ENCODE assay signal across 5 cellular contexts in genomic region chr12:50084409-50084774, GRCh38. TPM values are rescaled to one million over a fixed set of nuclear protein-coding genes. Genes with fewer than 3 reads are reported as not detected.
A peak's percentile ranks its signal among the peaks of the same experiment; 100 is the strongest.
DNase-seq lines count a peak whose midpoint lies in the region; TF ChIP-seq lines count a peak whose summit lies in the region.
"Not testable (repeated sequence)": the region's sequence is repeated elsewhere in the genome, so short reads cannot be mapped to it uniquely, and the experiment has no call there.

No MANE protein-coding gene starts in this region.

- not testable (repeated sequence) for H3K79me1 ChIP-seq in trophoblast cell (ENCODE audit: low read length)

- not testable (repeated sequence) for H2BK5ac ChIP-seq in trophoblast cell (ENCODE audit: low read depth, low read length, poor library complexity)

- not testable (repeated sequence) for H3K9ac ChIP-seq in trophoblast cell (ENCODE audit: low read length)

- H4K8ac ChIP-seq in trophoblast cell (ENCODE audit: low read depth, low read length): not testable (repeated sequence)

- H3K4me1 Mint-ChIP-seq in HFFc6 (ENCODE audit: low read depth) (peaks cover 45% of the 10 kb centered on the region), immature natural killer cell (peaks cover 25 to 50% of the 10 kb centered on the region in 2 donors)
- peaks cover 35% of the 10 kb centered on the region for H3K4me1 Mint-ChIP-seq in activated CD4-positive, alpha-beta T cell treated with anti-CD3 and anti-CD28 coated beads, Interleukin-2, amount 10 ng/mL, durations not matched to agents 7 days and 5 days

- H3K9me3 Mint-ChIP-seq in HFFc6; activated CD4-positive, alpha-beta T cell treated with anti-CD3 and anti-CD28 coated beads, Interleukin-2, amount 10 ng/mL, durations not matched to agents 7 days and 5 days; immature natural killer cell: not testable (repeated sequence)

- H2BK12ac ChIP-seq in trophoblast cell (ENCODE audit: low read length): not testable (repeated sequence)

- H3K23ac ChIP-seq in trophoblast cell (ENCODE audit: low read length): not testable (repeated sequence)

- not testable (repeated sequence) for H3K79me2 ChIP-seq in trophoblast cell (ENCODE audit: control insufficient read depth, insufficient read depth, low read length, poor library complexity)

- H3K27me3 Mint-ChIP-seq in HFFc6 (ENCODE audit: insufficient read depth); activated CD4-positive, alpha-beta T cell treated with anti-CD3 and anti-CD28 coated beads, Interleukin-2, amount 10 ng/mL, durations not matched to agents 7 days and 5 days; immature natural killer cell (ENCODE audit: low read depth in 3 of 3): not testable (repeated sequence)

- CTCF ChIA-PET in activated CD4-positive, alpha-beta T cell treated with anti-CD3 and anti-CD28 coated beads, Interleukin-2, amount 10 ng/mL, durations not matched to agents 7 days and 5 days (lab: Charles Lee): interaction anchor here (0.6 to 6.0 kb wide), 11 partner anchors 9 to 378 kb away, joined by 3 to 68 read pairs (median 5); partner anchors contain the start of genes CERS5, COX14 and GPD1

- not testable (repeated sequence) for H3K9me3 ChIP-seq in trophoblast cell (ENCODE audit: insufficient read depth, low read depth, low read length)

- not testable (repeated sequence) for H3K4me1 ChIP-seq in trophoblast cell (ENCODE audit: control insufficient read depth in 1 of 2, insufficient read depth in 2 of 2, low read length in 2 of 2)

- not testable (repeated sequence) for H2AK5ac ChIP-seq in trophoblast cell (ENCODE audit: low read length)

- POLR2A ChIA-PET in activated CD4-positive, alpha-beta T cell treated with anti-CD3 and anti-CD28 coated beads, Interleukin-2, amount 10 ng/mL, durations not matched to agents 7 days and 5 days (lab: Charles Lee): interaction anchor here (1.0 kb wide), 1 partner anchor 27 kb away, joined by 3 read pairs; the partner anchor contains the start of gene COX14

- not testable (repeated sequence) for H3K14ac ChIP-seq in trophoblast cell (ENCODE audit: low read length)

- not testable (repeated sequence) for TF ChIP-seq CTCF in HFFc6 (IDR thresholded peaks at IDR 0.05); coronary artery (IDR thresholded peaks at IDR 0.05)

- H3K36me3 ChIP-seq in trophoblast cell (ENCODE audit: control insufficient read depth in 1 of 2, insufficient read depth in 2 of 2, low read length in 2 of 2): peaks cover 6 to 25% of the 10 kb centered on the region in 2 experiments

- H2AFZ ChIP-seq in trophoblast cell (ENCODE audit: insufficient read depth, low read length, poor library complexity): not testable (repeated sequence)

- DNase-seq in HFFc6; activated CD4-positive, alpha-beta T cell treated with anti-CD3 and anti-CD28 coated beads, Interleukin-2, amount 10 ng/mL, durations not matched to agents 7 days and 5 days; coronary artery (ENCODE audit: low spot score); immature natural killer cell; trophoblast cell: not testable (repeated sequence)

- peak overlapping the region; percentile 94 to 96 for H3K27ac ChIP-seq in coronary artery
- H3K27ac ChIP-seq in trophoblast cell (ENCODE audit: low read depth, low read length): not testable (repeated sequence)

- peak overlapping the region; percentile 95 for H3K27ac Mint-ChIP-seq in HFFc6
- peak overlapping the region; percentile 95 for H3K27ac Mint-ChIP-seq in activated CD4-positive, alpha-beta T cell treated with anti-CD3 and anti-CD28 coated beads, Interleukin-2, amount 10 ng/mL, durations not matched to agents 7 days and 5 days
- H3K27ac Mint-ChIP-seq in immature natural killer cell: peak overlapping the region; percentile 91 to 97 (median 94)

- not testable (repeated sequence) for H2BK120ac ChIP-seq in trophoblast cell (ENCODE audit: insufficient read depth, low read length, poor library complexity)

- H4K91ac ChIP-seq in trophoblast cell (ENCODE audit: low read depth, low read length): not testable (repeated sequence)

- not testable (repeated sequence) for H3K27me3 ChIP-seq in trophoblast cell (ENCODE audit: insufficient read depth, low read length)

- H3K4me3 ChIP-seq in coronary artery (peak overlapping the region; percentile 92), trophoblast cell (ENCODE audit: low read depth, low read length) (peak overlapping the region; percentile 85)

- not testable (repeated sequence) for H3K4ac ChIP-seq in trophoblast cell (ENCODE audit: low read depth, low read length)

- peak overlapping the region; percentile 51 for H3K4me2 ChIP-seq in trophoblast cell (ENCODE audit: low read length)

- H3K18ac ChIP-seq in trophoblast cell (ENCODE audit: low read length): not testable (repeated sequence)

- peaks cover 15% of the 10 kb centered on the region for H3K36me3 Mint-ChIP-seq in HFFc6 (ENCODE audit: low read depth)
- peaks cover 18% of the 10 kb centered on the region for H3K36me3 Mint-ChIP-seq in activated CD4-positive, alpha-beta T cell treated with anti-CD3 and anti-CD28 coated beads, Interleukin-2, amount 10 ng/mL, durations not matched to agents 7 days and 5 days (ENCODE audit: low read depth)
- not testable (repeated sequence) for H3K36me3 Mint-ChIP-seq in immature natural killer cell

- not testable (repeated sequence) for H4K12ac ChIP-seq in trophoblast cell (ENCODE audit: low read depth, low read length)

- H3K4me3 Mint-ChIP-seq in HFFc6: peak overlapping the region; percentile 92
- H3K4me3 Mint-ChIP-seq in activated CD4-positive, alpha-beta T cell treated with anti-CD3 and anti-CD28 coated beads, Interleukin-2, amount 10 ng/mL, durations not matched to agents 7 days and 5 days: peak overlapping the region; percentile 97
- peak overlapping the region; percentile 91 to 98 (median 97) for H3K4me3 Mint-ChIP-seq in immature natural killer cell

- WGBS in trophoblast cell (ENCODE audit: extremely low coverage, insufficient coverage, insufficient read length): no CpG with 5 or more reads among the region's 7 CpGs

RNA-seq across cellular contexts. Expression of gene SMARCD1, which starts 0.8 kb away (rescaled TPM):
- total RNA-seq in HFFc6 (2021; fragmentation: NEBNext Ultra II Directional; extraction: Animal tissue kit (Norgen Biotek cat#: 25700)): 10 to 100 TPM; 37.6 to 59.1 (median 44.2) TPM
- 10 to 100 TPM; 62.3 to 88.6 TPM for total RNA-seq in activated CD4-positive, alpha-beta T cell treated with anti-CD3 and anti-CD28 coated beads, Interleukin-2, amount 10 ng/mL, durations not matched to agents 7 days and 5 days
- 10 to 100 TPM; 14.2 to 22.4 (median 15.5) TPM for polyA plus RNA-seq in immature natural killer cell
- 42.7 and 44.2 TPM in 2 replicates for polyA plus RNA-seq in trophoblast cell (2013)

RNA-seq across cellular contexts. Expression of gene GPD1, which starts 19.4 kb away (rescaled TPM):
- total RNA-seq in HFFc6 (2021; fragmentation: NEBNext Ultra II Directional; extraction: Animal tissue kit (Norgen Biotek cat#: 25700)): under 1 TPM in 1 of 6 experiments, not detected in 5; 0.20 TPM
- total RNA-seq in activated CD4-positive, alpha-beta T cell treated with anti-CD3 and anti-CD28 coated beads, Interleukin-2, amount 10 ng/mL, durations not matched to agents 7 days and 5 days: under 1 TPM; 0.25 to 0.37 TPM
- under 1 TPM in 1 of 3 donors, not detected in 2; 0.07 TPM for polyA plus RNA-seq in immature natural killer cell
- 0.07 and 0.10 TPM in 2 replicates for polyA plus RNA-seq in trophoblast cell (2013)

RNA-seq across cellular contexts. Expression of gene ASIC1, which starts 27.0 kb away (rescaled TPM):
- total RNA-seq in HFFc6 (2021; fragmentation: NEBNext Ultra II Directional; extraction: Animal tissue kit (Norgen Biotek cat#: 25700)): 1 to 10 TPM; 1.3 to 2.4 (median 1.6) TPM
- 10 to 100 TPM in 1 of 2 experiments, 1 to 10 TPM in 1; 8.7 to 10.1 TPM for total RNA-seq in activated CD4-positive, alpha-beta T cell treated with anti-CD3 and anti-CD28 coated beads, Interleukin-2, amount 10 ng/mL, durations not matched to agents 7 days and 5 days
- polyA plus RNA-seq in immature natural killer cell: not detected
- 0.44 and 0.62 TPM in 2 replicates for polyA plus RNA-seq in trophoblast cell (2013)

RNA-seq across cellular contexts. Expression of gene COX14, which starts 27.6 kb away (rescaled TPM):
- 10 to 100 TPM; 44.4 to 77.8 (median 53.4) TPM for total RNA-seq in HFFc6 (2021; fragmentation: NEBNext Ultra II Directional; extraction: Animal tissue kit (Norgen Biotek cat#: 25700))
- total RNA-seq in activated CD4-positive, alpha-beta T cell treated with anti-CD3 and anti-CD28 coated beads, Interleukin-2, amount 10 ng/mL, durations not matched to agents 7 days and 5 days: 10 to 100 TPM; 31.6 to 47.9 TPM
- polyA plus RNA-seq in immature natural killer cell: 100 to 1,000 TPM; 191 to 270 (median 256) TPM
- 66.2 and 68.0 TPM in 2 replicates for polyA plus RNA-seq in trophoblast cell (2013)

RNA-seq across cellular contexts. Expression of gene RACGAP1, which starts 59.1 kb away (rescaled TPM):
- 100 to 1,000 TPM in 5 of 6 experiments, 10 to 100 TPM in 1; 52.6 to 119 (median 104) TPM for total RNA-seq in HFFc6 (2021; fragmentation: NEBNext Ultra II Directional; extraction: Animal tissue kit (Norgen Biotek cat#: 25700))
- 100 to 1,000 TPM; 177 to 183 TPM for total RNA-seq in activated CD4-positive, alpha-beta T cell treated with anti-CD3 and anti-CD28 coated beads, Interleukin-2, amount 10 ng/mL, durations not matched to agents 7 days and 5 days
- polyA plus RNA-seq in immature natural killer cell: 10 to 100 TPM; 11.6 to 20.9 (median 12.4) TPM
- polyA plus RNA-seq in trophoblast cell (2013): 34.8 and 37.0 TPM in 2 replicates
